In genomic region chr3:58417075-58417474, GRCh38 we compare ENCODE assay signal across 25 cellular contexts. TPM values are rescaled to one million over a fixed set of nuclear protein-coding genes. Genes with fewer than 3 reads are reported as not detected.
DNase-seq lines count a peak whose midpoint lies in the region; ATAC-seq, FAIRE-seq and TF ChIP-seq lines count a peak whose summit lies in the region.
"Had no signal": no experiment of that assay in that cellular context is flagged by ENCODE, and none has a peak within 500 bp of the region (broad histone marks: within the 10 kb centered on the region; RNA-seq: fewer than 3 reads in every experiment).

No MANE protein-coding gene starts in this region.

- H3K4me3 ChIP-seq in mesendoderm (ENCODE audit: low read length): no peak overlapping the region
- no peak overlapping the region for H3K4me3 ChIP-seq in PC-3 (ENCODE audit: low read length)
- H3K4me3 ChIP-seq: A549, GM23248, HAP-1, MG63, Peyer's patch had no signal

- no peak overlapping the region for H3K4ac ChIP-seq in mesendoderm (ENCODE audit: low read depth, low read length)

- peaks cover 3% of the 10 kb centered on the region for H3K36me3 Mint-ChIP-seq in IgD-negative memory B cell

- no peak overlapping the region for H2AK5ac ChIP-seq in mesendoderm (ENCODE audit: low read length)

- H3K79me2 ChIP-seq in mesendoderm (ENCODE audit: control insufficient read depth, insufficient read depth, low read length) (no peaks in the 10 kb centered on the region), PC-3 (ENCODE audit: low read length) (no peaks in the 10 kb centered on the region)

- no peak overlapping the region for H3K23ac ChIP-seq in mesendoderm (ENCODE audit: low read length)

- H3K4me2 ChIP-seq in mesendoderm (ENCODE audit: low read length) (no peak overlapping the region), PC-3 (ENCODE audit: low read length) (no peak overlapping the region)
- H3K4me2 ChIP-seq: A549 had no signal

- peak; percentile 11 for DNase-seq in islet precursor cell
- no peak for DNase-seq in mesendoderm
- no peak for DNase-seq in NK-92 (lab: John Stamatoyannopoulos, UW; ENCODE audit: unreplicated experiment)
- DNase-seq in HTR-8/SVneo (ENCODE audit: insufficient read length, low spot score): no peak
- DNase-seq in PC-3: no peak
- DNase-seq: AML-193; C1 segment of cervical spinal cord; CD4-positive, alpha-beta memory T cell; COR-L47; GM23248; HFFc6; Kasumi-1; MG63; NCI-H1105 treated with DMSO at 0.1 percent for 48 hours; NCI-H146; NCI-H2029; NCI-H446; NCI-H526; Peyer's patch; SHP77 treated with DMSO at 0.1 percent for 48 hours had no signal

- no peak overlapping the region for H3K4me3 Mint-ChIP-seq in IgD-negative memory B cell
- H3K4me3 Mint-ChIP-seq: CD4-positive, alpha-beta memory T cell; HFFc6 had no signal

- H3K18ac ChIP-seq in mesendoderm (ENCODE audit: low read length): no peak overlapping the region

- no TSS peak for BruUV-seq in PC-3 (replicated peaks; lab: Mats Ljungman, UMichigan)

- TF ChIP-seq CTCF in PC-3 (conservative IDR thresholded peaks at IDR 0.05; ENCODE audit: low read depth, low read length): no peak

- no peaks in the 10 kb centered on the region for H4K20me1 ChIP-seq in PC-3 (ENCODE audit: low read length)

- H2BK15ac ChIP-seq in mesendoderm (replicated peaks; ENCODE audit: low read depth): no peak overlapping the region

- FAIRE-seq in HTR-8/SVneo (lab: Jason Lieb, UNC): no peak
- FAIRE-seq: A549, G401.6 had no signal

- no peak overlapping the region for H2BK120ac ChIP-seq in mesendoderm (ENCODE audit: low read depth, low read length)

- no peaks in the 10 kb centered on the region for H3K9me3 Mint-ChIP-seq in IgD-negative memory B cell
- H3K9me3 Mint-ChIP-seq: HFFc6 had no signal

- H3K27ac ChIP-seq in mesendoderm (ENCODE audit: low read depth, low read length): no peak overlapping the region
- H3K27ac ChIP-seq in PC-3 (ENCODE audit: low read length): no peak overlapping the region
- H3K27ac ChIP-seq: A549, GM23248, Peyer's patch had no signal

- POLR2A ChIA-PET in PC-3 (lab: Charles Lee; ENCODE audit: unreplicated experiment): no interaction called here

- no peaks in the 10 kb centered on the region for H3K9me2 ChIP-seq in PC-3 (replicated peaks; ENCODE audit: low read length)

- H2AFZ ChIP-seq in PC-3 (ENCODE audit: low read length): no peak overlapping the region
- H2AFZ ChIP-seq: GM23248 had no signal

- H2BK5ac ChIP-seq in mesendoderm (ENCODE audit: low read length): no peak overlapping the region

- H3K4me1 ChIP-seq in mesendoderm (ENCODE audit: control insufficient read depth, low read depth, low read length) (peaks cover 13% of the 10 kb centered on the region), PC-3 (ENCODE audit: insufficient read depth, low read length) (peaks cover 21% of the 10 kb centered on the region)
- H3K4me1 ChIP-seq: A549, HAP-1 had no signal

- no peak overlapping the region for H4K5ac ChIP-seq in mesendoderm (ENCODE audit: low read length)

- H3K27me3 ChIP-seq in mesendoderm (ENCODE audit: insufficient read depth, low read length, poor library complexity): no peaks in the 10 kb centered on the region
- H3K27me3 ChIP-seq in PC-3 (ENCODE audit: low read length): no peaks in the 10 kb centered on the region
- H3K27me3 ChIP-seq: MG63, Peyer's patch had no signal

- H3K27ac Mint-ChIP-seq in IgD-negative memory B cell: peak overlapping the region in 2 of 3 donors; percentile 44 to 67
- H3K27ac Mint-ChIP-seq: HFFc6 had no signal

- intact Hi-C loops in PC-3 (cut with micrococcal nuclease): loop anchor here (10.0 kb wide), 1 partner anchor 232 kb away; no protein-coding TSS in a partner anchor

- no peaks in the 10 kb centered on the region for H3K27me3 Mint-ChIP-seq in IgD-negative memory B cell
- H3K27me3 Mint-ChIP-seq: CD4-positive, alpha-beta memory T cell had no signal

- CTCF ChIA-PET in PC-3 (lab: Charles Lee): no interaction called here

- peaks cover 37 to 40% (median 39%) of the 10 kb centered on the region in 3 donors for H3K4me1 Mint-ChIP-seq in IgD-negative memory B cell

- WGBS in mesendoderm (ENCODE audit: extremely low coverage, insufficient coverage, low lambda C conversion rate): no CpG with 5 or more reads among the region's 2 CpGs

- no peak overlapping the region for H3K9ac ChIP-seq in mesendoderm (ENCODE audit: low read length)
- H3K9ac ChIP-seq in PC-3 (ENCODE audit: low read length): no peak overlapping the region
- H3K9ac ChIP-seq: GM23248 had no signal

- H3K79me1 ChIP-seq in mesendoderm (ENCODE audit: low read length): no peaks in the 10 kb centered on the region

- peak overlapping the region; percentile 29 for H3K56ac ChIP-seq in mesendoderm (ENCODE audit: low read length)

- H3F3A ChIP-seq in PC-3 (ENCODE audit: low read length, unreplicated experiment): peaks cover 5% of the 10 kb centered on the region

- peaks cover 2% of the 10 kb centered on the region for H3K36me3 ChIP-seq in mesendoderm (ENCODE audit: control insufficient read depth, insufficient read depth, low read length)
- H3K36me3 ChIP-seq in PC-3 (ENCODE audit: low read depth, low read length): no peaks in the 10 kb centered on the region

- no peaks in the 10 kb centered on the region for H3K9me3 ChIP-seq in PC-3 (ENCODE audit: low read length)
- H3K9me3 ChIP-seq: A549, HAP-1, MG63, Peyer's patch had no signal

- ATAC-seq in PC-3: no peak
- no peak for ATAC-seq in GM21515 (IDR thresholded peaks at IDR 0.05; ENCODE audit: unreplicated experiment)
- ATAC-seq: A549 had no signal

- no peak overlapping the region for H4K8ac ChIP-seq in mesendoderm (ENCODE audit: low read depth, low read length)

RNA-seq across cellular contexts. Expression of gene PDHB, which starts 16.6 kb away (rescaled TPM):
- polyA plus RNA-seq in IgD-negative memory B cell: 85.8 TPM
- 316 TPM for polyA plus RNA-seq in mesendoderm (2013, experiment 1 of 2)
- 310 TPM for polyA plus RNA-seq in mesendoderm (2013, experiment 2 of 2)
- 103 and 140 TPM in 2 replicates for total RNA-seq in PC-3 (2014; rRNA removed)
